ENCODE assay signal across 13 cellular contexts in genomic region chr5:78050888-78051287, GRCh38.
DNase-seq lines count a peak whose midpoint lies in the region; ATAC-seq and TF ChIP-seq lines count a peak whose summit lies in the region.
"Had no signal": no experiment of that assay in that cellular context is flagged by ENCODE, and none has a peak within 500 bp of the region (broad histone marks: within the 10 kb centered on the region; RNA-seq: fewer than 3 reads in every experiment).

No MANE protein-coding gene starts in this region.

- H3K27me3 ChIP-seq in brain microvascular endothelial cell (replicated peaks): no peaks in the 10 kb centered on the region
- H3K27me3 ChIP-seq: MG63 had no signal

- in situ Hi-C loops in brain microvascular endothelial cell (cut with HindIII; ENCODE audit: low pct_ligation_motif_present, low sequenced_read_pairs): no loop called here

- ATAC-seq in mucosa of descending colon (no peak), GM18502 (IDR thresholded peaks at IDR 0.05; ENCODE audit: poor library complexity, unreplicated experiment) (no peak)
- ATAC-seq: activated T-cell treated with anti-CD3 and anti-CD28 coated beads, Interleukin-2, amount 50 U/mL, for 4 hours had no signal

- intact Hi-C loops in mucosa of descending colon (cut with DNase I, micrococcal nuclease): no loop called here

- no peak for TF ChIP-seq CTCF in brain microvascular endothelial cell (IDR thresholded peaks at IDR 0.05; ENCODE audit: low read depth, low read length, missing control alignments)
- no peak for TF ChIP-seq CTCF in mucosa of descending colon (IDR thresholded peaks at IDR 0.05)

- H3K36me3 ChIP-seq in brain microvascular endothelial cell (replicated peaks) (no peaks in the 10 kb centered on the region), mucosa of descending colon (ENCODE audit: low read depth) (no peaks in the 10 kb centered on the region)
- H3K36me3 ChIP-seq: MG63 had no signal

- no peaks in the 10 kb centered on the region for H3K9me3 ChIP-seq in mucosa of descending colon
- H3K9me3 ChIP-seq: MG63 had no signal

- DNase-seq in GM04504 (ENCODE audit: low read depth): peak; percentile 18
- peak; percentile 40 for DNase-seq in NCI-H226
- peak; percentile 21 for DNase-seq in brain microvascular endothelial cell
- peak; percentile 2 for DNase-seq in pulmonary artery endothelial cell (ENCODE audit: low read depth, low spot score)
- DNase-seq in T-helper 9 cell: no peak
- no peak for DNase-seq in mucosa of descending colon
- DNase-seq: activated T-cell treated with anti-CD3 and anti-CD28 coated beads, Interleukin-2, amount 50 U/mL, for 4 hours; CD4-positive, alpha-beta T cell; MG63; NCI-H2107; NK-92 treated with Interleukin-12 subunit alpha and Interleukin-12 subunit beta, amount 100 ng/mL, for 24 hours; Right ventricle myocardium superior had no signal

- no peaks in the 10 kb centered on the region for H3K4me1 ChIP-seq in mucosa of descending colon (ENCODE audit: low read depth)

- H3K4me3 ChIP-seq in brain microvascular endothelial cell (ENCODE audit: low read depth, low read length) (no peak overlapping the region), mucosa of descending colon (no peak overlapping the region)
- H3K4me3 ChIP-seq: MG63 had no signal

- no peak overlapping the region for H3K27ac ChIP-seq in brain microvascular endothelial cell

Comparison
In these comparisons a context has a peak if more than half of its experiments do, and no peak if none do; other contexts are left out.
1. DNase-seq: peak in GM04504 (single experiment), NCI-H226 (single experiment), brain microvascular endothelial cell (single experiment) and pulmonary artery endothelial cell (single experiment); none in T-helper 9 cell (single experiment) and mucosa of descending colon (0 of 3).